1 cellular context compared by ENCODE assay signal in the genomic region with DNA sequence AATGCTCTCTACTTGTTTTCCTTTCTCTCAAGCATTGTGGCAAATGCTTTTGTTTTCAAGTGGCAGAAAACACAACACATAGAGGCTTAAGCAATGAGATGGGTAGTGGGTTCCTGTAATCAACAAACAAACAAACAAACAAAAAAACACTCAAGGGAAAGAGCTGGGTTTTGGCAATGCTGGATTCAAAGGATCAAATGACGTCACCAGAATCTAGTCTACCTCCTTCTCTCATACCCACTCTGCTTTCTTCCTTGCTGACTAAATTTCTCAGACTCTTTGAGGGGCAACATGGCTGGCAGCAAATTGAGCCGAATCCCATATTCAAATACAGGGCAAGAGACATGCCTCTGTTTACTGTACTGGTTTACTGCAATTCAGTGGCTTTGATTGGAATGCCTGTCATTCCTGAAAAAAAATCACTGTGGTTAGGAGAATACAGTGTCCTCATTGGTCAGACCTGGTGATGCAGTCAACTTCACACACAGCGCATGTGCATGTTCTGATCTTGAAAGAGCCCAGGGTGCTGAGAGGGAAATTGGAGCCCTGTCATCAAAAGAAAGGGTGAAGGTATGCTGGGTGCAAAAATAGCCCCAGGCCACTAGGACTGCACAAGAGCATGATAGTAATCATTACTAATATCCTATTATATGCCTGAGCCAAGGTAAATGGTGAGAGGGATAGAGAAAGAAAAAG.
TF ChIP-seq lines count a peak whose summit lies in the region.

No MANE protein-coding gene starts in this region.

TF ChIP-seq in WTC11, 78 proteins besides CTCF, POLR2A, EP300 and RAD21 (continued from another document):
- TF ChIP-seq, protein P1, sequence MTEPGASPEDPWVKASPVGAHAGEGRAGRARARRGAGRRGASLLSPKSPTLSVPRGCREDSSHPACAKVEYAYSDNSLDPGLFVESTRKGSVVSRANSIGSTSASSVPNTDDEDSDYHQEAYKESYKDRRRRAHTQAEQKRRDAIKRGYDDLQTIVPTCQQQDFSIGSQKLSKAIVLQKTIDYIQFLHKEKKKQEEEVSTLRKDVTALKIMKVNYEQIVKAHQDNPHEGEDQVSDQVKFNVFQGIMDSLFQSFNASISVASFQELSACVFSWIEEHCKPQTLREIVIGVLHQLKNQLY (CRISPR knock-in tag; IDR thresholded peaks at IDR 0.05): no peak
- TF ChIP-seq FOXP1 (CRISPR knock-in tag; IDR thresholded peaks at IDR 0.05; ENCODE audit: borderline replicate concordance) (no peak), NFE2L1 (CRISPR knock-in tag; IDR thresholded peaks at IDR 0.05) (no peak), SP1 (CRISPR knock-in tag; conservative IDR thresholded peaks at IDR 0.05) (no peak), TP53 (CRISPR knock-in tag; IDR thresholded peaks at IDR 0.05) (no peak)
- TF ChIP-seq, protein P2, sequence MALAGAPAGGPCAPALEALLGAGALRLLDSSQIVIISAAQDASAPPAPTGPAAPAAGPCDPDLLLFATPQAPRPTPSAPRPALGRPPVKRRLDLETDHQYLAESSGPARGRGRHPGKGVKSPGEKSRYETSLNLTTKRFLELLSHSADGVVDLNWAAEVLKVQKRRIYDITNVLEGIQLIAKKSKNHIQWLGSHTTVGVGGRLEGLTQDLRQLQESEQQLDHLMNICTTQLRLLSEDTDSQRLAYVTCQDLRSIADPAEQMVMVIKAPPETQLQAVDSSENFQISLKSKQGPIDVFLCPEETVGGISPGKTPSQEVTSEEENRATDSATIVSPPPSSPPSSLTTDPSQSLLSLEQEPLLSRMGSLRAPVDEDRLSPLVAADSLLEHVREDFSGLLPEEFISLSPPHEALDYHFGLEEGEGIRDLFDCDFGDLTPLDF (CRISPR knock-in tag; IDR thresholded peaks at IDR 0.05): no peak
- TF ChIP-seq, protein P3, sequence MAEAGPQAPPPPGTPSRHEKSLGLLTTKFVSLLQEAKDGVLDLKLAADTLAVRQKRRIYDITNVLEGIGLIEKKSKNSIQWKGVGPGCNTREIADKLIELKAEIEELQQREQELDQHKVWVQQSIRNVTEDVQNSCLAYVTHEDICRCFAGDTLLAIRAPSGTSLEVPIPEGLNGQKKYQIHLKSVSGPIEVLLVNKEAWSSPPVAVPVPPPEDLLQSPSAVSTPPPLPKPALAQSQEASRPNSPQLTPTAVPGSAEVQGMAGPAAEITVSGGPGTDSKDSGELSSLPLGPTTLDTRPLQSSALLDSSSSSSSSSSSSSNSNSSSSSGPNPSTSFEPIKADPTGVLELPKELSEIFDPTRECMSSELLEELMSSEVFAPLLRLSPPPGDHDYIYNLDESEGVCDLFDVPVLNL (CRISPR knock-in tag; IDR thresholded peaks at IDR 0.05; ENCODE audit: borderline replicate concordance, low read depth): no peak
